In the genomic region with DNA sequence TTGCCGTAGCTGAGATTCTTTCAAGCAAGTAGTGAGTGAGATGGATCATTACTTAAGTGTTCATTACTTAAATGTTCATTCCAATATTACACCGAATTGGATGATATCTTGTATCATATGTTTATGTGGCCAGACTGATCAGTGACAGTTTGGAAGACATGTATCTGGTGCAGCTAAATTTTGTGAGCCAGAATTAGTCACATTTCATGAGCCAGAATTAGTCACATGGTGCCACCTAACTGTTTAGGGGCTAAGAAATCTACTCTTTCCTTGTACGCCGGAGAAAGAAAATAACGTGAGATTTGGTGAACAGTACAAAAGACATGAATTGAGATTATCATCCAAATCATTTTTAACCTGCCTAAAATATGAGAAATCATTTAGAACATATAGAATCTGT, we compare ENCODE assay signal across 17 cellular contexts.
DNase-seq lines count a peak whose midpoint lies in the region; ATAC-seq and TF ChIP-seq lines count a peak whose summit lies in the region.
"Had no signal": no experiment of that assay in that cellular context is flagged by ENCODE, and none has a peak within 500 bp of the region (broad histone marks: within the 10 kb centered on the region; RNA-seq: fewer than 3 reads in every experiment).

No MANE protein-coding gene starts in this region.

- H3K4me1 ChIP-seq in esophagus muscularis mucosa, result no peaks in the 10 kb centered on the region
- H3K4me1 ChIP-seq in prostate gland (replicated peaks), result no peaks in the 10 kb centered on the region
- H3K4me1 ChIP-seq in adrenal gland (replicated peaks in 1 of 2), result no peaks in the 10 kb centered on the region

- H3K4me3 ChIP-seq in LNCaP clone FGC (ENCODE audit: low read depth, low read length), result peak overlapping the region; percentile 17; the same call in 1 of the 2 replicates
- H3K4me3 ChIP-seq in esophagus muscularis mucosa, result no peak overlapping the region
- no peak overlapping the region for H3K4me3 ChIP-seq in prostate gland
- no peak overlapping the region for H3K4me3 ChIP-seq in adrenal gland

- intact Hi-C loops in esophagus muscularis mucosa (cut with DNase I), result no loop called here
- intact Hi-C loops in prostate gland (cut with DNase I), result loop anchor here (5.0 kb wide), 1 partner anchor 107 kb away; no protein-coding TSS in a partner anchor
- intact Hi-C loops in adrenal gland (cut with DNase I), result loop anchor here (5.0 to 10.0 kb wide), 3 partner anchors 187 to 959 kb away; no protein-coding TSS in a partner anchor

- peak; percentile 55 for DNase-seq in A172 (ENCODE audit: low spot score)
- no peak for DNase-seq in LNCaP clone FGC (ENCODE audit: low read depth)
- DNase-seq in esophagus muscularis mucosa (ENCODE audit: extremely low spot score), result no peak
- DNase-seq in prostate gland (ENCODE audit: low spot score), result no peak
- no peak for DNase-seq in amniotic stem cell (lab: John Stamatoyannopoulos, UW)
- DNase-seq in adrenal gland, result no peak
- no peak for DNase-seq in stimulated activated CD4-positive, alpha-beta T cell treated with anti-CD3 and anti-CD28 coated beads, Interleukin-1b, Interleukin-23, amount 100 ng/mL, for 48 hours
- DNase-seq: activated effector memory CD4-positive, alpha-beta T cell treated with anti-CD3 and anti-CD28 coated beads, Interleukin-2, amount 50 U/mL, for 16 hours; Calu3; glutamatergic neuron; naive B cell; NCI-H1048; NCI-H2171 treated with DMSO at 0.1 percent for 48 hours; retina; SK-N-SH; stimulated activated CD4-positive, alpha-beta T cell treated with anti-CD3 and anti-CD28 coated beads, Interleukin-4, amount 100 ng/mL, for 24 hours had no signal

- peak overlapping the region in 3 of 4 donors; percentile 2 to 43 (median 34) for H3K27ac ChIP-seq in esophagus muscularis mucosa (replicated peaks in 1 of 4)
- H3K27ac ChIP-seq in prostate gland, result peak overlapping the region; percentile 46 to 61
- H3K27ac ChIP-seq in adrenal gland, result no peak overlapping the region

- TF ChIP-seq CTCF in LNCaP clone FGC (IDR thresholded peaks at IDR 0.05; ENCODE audit: control insufficient read depth, extremely low read depth, insufficient read depth), result no peak
- no peak for TF ChIP-seq CTCF in esophagus muscularis mucosa (IDR thresholded peaks at IDR 0.05)
- no peak for TF ChIP-seq CTCF in prostate gland (IDR thresholded peaks at IDR 0.05)
- no peak for TF ChIP-seq CTCF in adrenal gland (IDR thresholded peaks at IDR 0.05)

- H3K9me3 ChIP-seq in esophagus muscularis mucosa (no peaks in the 10 kb centered on the region), prostate gland (no peaks in the 10 kb centered on the region), adrenal gland (replicated peaks in 1 of 3) (no peaks in the 10 kb centered on the region)
- H3K9me3 ChIP-seq: SK-N-SH had no signal

- no peaks in the 10 kb centered on the region for H3K27me3 ChIP-seq in esophagus muscularis mucosa
- no peaks in the 10 kb centered on the region for H3K27me3 ChIP-seq in prostate gland (replicated peaks; ENCODE audit: insufficient read depth)
- H3K27me3 ChIP-seq in adrenal gland, result no peaks in the 10 kb centered on the region

- ATAC-seq in GM18909 (IDR thresholded peaks at IDR 0.05; ENCODE audit: poor library complexity, unreplicated experiment), result no peak

- no peak for TF ChIP-seq EP300 in esophagus muscularis mucosa (IDR thresholded peaks at IDR 0.05)

- H3K36me3 ChIP-seq in esophagus muscularis mucosa (no peaks in the 10 kb centered on the region), prostate gland (no peaks in the 10 kb centered on the region), adrenal gland (replicated peaks in 1 of 2) (no peaks in the 10 kb centered on the region)

- 62% methylated on average over 5 of the region's 5 CpGs for WGBS in esophagus muscularis mucosa
- WGBS in prostate gland, result 65% methylated on average over 5 of the region's 5 CpGs
- WGBS in adrenal gland, 4 donors, result 86 to 90% (median 87%) methylated on average over 5 of the region's 5 CpGs

- TF ChIP-seq POLR2A in esophagus muscularis mucosa (IDR thresholded peaks at IDR 0.05; ENCODE audit: low read depth), result no peak
- TF ChIP-seq POLR2A in prostate gland (IDR thresholded peaks at IDR 0.05), result no peak
- no peak for TF ChIP-seq POLR2A in adrenal gland (IDR thresholded peaks at IDR 0.05)

Comparison
In these comparisons a context has a peak if more than half of its experiments do, and no peak if none do; other contexts are left out.
1. H3K27ac ChIP-seq: peak in esophagus muscularis mucosa (3 of 4) and prostate gland (2 of 2); none in adrenal gland (0 of 5).